Comparison of ENCODE assay signal across 15 cellular contexts in the genomic region with DNA sequence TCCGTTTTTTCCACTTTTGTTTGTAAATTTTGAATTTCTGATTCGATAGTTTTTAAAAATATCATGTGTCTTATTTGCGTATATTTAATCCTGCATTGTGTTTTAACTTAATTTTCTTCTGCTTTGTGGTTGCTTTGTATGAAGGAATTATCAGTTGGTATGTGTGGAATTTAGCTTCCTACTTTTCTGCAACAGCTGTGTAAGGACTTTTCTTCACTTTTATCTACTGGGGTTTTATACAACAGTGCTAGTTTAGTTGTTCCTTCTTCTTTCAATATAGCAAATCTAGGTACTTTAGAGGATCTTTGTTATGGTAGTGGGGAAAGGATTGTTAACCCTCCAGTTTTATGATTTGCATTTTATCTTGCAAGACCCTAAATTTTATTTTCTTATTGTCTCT.
"Had no signal": no experiment of that assay in that cellular context is flagged by ENCODE, and none has a peak within 500 bp of the region (broad histone marks: within the 10 kb centered on the region; RNA-seq: fewer than 3 reads in every experiment).

No MANE protein-coding gene starts in this region.

- ATAC-seq: activated T-cell treated with anti-CD3 and anti-CD28 coated beads, Interleukin-2, amount 50 U/mL, for 4 hours; gastroesophageal sphincter; psoas muscle had no signal

- H3K27ac ChIP-seq: cardiac muscle cell, colonic mucosa, gastroesophageal sphincter, psoas muscle, thoracic aorta had no signal

- H3K4me3 ChIP-seq: cardiac muscle cell, colonic mucosa, gastroesophageal sphincter, psoas muscle, thoracic aorta had no signal

- DNase-seq: activated CD4-positive, alpha-beta memory T cell treated with anti-CD3 and anti-CD28 coated beads for 36 hours; activated CD4-positive, alpha-beta T cell treated with anti-CD3 and anti-CD28 coated beads for 1 hour; activated effector memory CD4-positive, alpha-beta T cell treated with anti-CD3 and anti-CD28 coated beads, Interleukin-2, amount 50 U/mL, for 16 hours; activated naive CD8-positive, alpha-beta T cell treated with anti-CD3 and anti-CD28 coated beads for 36 hours; activated T-cell treated with anti-CD3 and anti-CD28 coated beads, Interleukin-2, amount 50 U/mL, for 4 hours; aorta; colonic mucosa; effector CD4-positive, alpha-beta T cell; kidney; naive B cell; psoas muscle; stimulated activated CD4-positive, alpha-beta T cell treated with anti-CD3 and anti-CD28 coated beads, Interleukin-4, amount 100 ng/mL, for 24 hours had no signal

- H3K36me3 ChIP-seq: cardiac muscle cell, colonic mucosa, gastroesophageal sphincter, thoracic aorta had no signal

- H3K4me1 ChIP-seq: colonic mucosa, gastroesophageal sphincter, psoas muscle had no signal

- H3K27me3 ChIP-seq: cardiac muscle cell, colonic mucosa, gastroesophageal sphincter had no signal
